Comparison of ENCODE assay signal across 13 cellular contexts in the genomic region with DNA sequence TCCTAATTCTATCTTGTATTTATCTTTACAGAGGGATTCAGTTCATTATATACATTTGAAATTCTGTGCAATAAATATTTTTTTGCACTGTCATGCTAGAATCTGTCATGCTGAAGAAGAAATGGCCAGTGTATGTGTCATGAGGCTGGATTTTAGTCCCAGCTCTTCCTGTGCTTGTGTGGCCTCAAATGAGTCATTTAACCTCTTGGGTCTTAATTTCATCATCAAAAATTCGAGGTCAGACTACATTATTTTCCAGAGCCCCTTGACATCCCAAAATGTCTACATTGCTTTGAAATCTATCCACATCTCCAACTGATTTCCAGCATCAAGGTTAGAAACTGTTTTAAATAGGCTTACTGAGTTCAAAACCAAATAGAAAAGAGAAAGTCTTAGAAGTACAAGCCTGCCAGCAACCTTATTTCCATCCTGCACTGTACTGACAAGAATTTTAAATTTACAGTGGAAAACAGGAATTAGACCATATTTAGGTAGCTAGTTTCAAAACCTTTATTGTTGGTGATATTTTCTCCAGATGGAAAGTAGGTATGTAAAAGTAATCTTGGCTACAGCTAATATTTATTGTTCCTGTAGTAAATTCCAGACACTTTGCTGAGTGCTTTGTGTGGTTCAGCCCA.
DNase-seq lines count a peak whose midpoint lies in the region; ATAC-seq and TF ChIP-seq lines count a peak whose summit lies in the region.
"Had no signal": no experiment of that assay in that cellular context is flagged by ENCODE, and none has a peak within 500 bp of the region (broad histone marks: within the 10 kb centered on the region; RNA-seq: fewer than 3 reads in every experiment).

No MANE protein-coding gene starts in this region.

- intact Hi-C loops in lower lobe of right lung (cut with DNase I) = no loop called here

- ATAC-seq in lower lobe of right lung (peak; percentile 49 to 56), GM21576 (IDR thresholded peaks at IDR 0.05; ENCODE audit: unreplicated experiment) (no peak), HG03442 (IDR thresholded peaks at IDR 0.05; ENCODE audit: unreplicated experiment) (no peak)

- H3K27ac ChIP-seq in lower lobe of right lung = no peak overlapping the region
- H3K27ac ChIP-seq: tibial artery, WERI-Rb-1 had no signal

- no peaks in the 10 kb centered on the region for H3K27me3 ChIP-seq in lower lobe of right lung (ENCODE audit: low read depth)
- H3K27me3 ChIP-seq: tibial artery had no signal

- no peaks in the 10 kb centered on the region for H3K36me3 ChIP-seq in lower lobe of right lung
- H3K36me3 ChIP-seq: tibial artery, WERI-Rb-1 had no signal

- TF ChIP-seq CTCF in AG09309 (IDR thresholded peaks at IDR 0.05; ENCODE audit: control insufficient read depth, insufficient read depth, low read depth, low read length, missing control alignments) = no peak
- no peak for TF ChIP-seq CTCF in cardiac fibroblast (IDR thresholded peaks at IDR 0.05; ENCODE audit: low read depth, low read length)
- TF ChIP-seq CTCF in lower lobe of right lung (IDR thresholded peaks at IDR 0.05) = no peak

- H3K9me3 ChIP-seq in lower lobe of right lung = no peaks in the 10 kb centered on the region
- H3K9me3 ChIP-seq: Caco-2, tibial artery had no signal

- no peak overlapping the region for H3K4me3 ChIP-seq in AG09309 (ENCODE audit: control insufficient read depth, low read depth, low read length)
- H3K4me3 ChIP-seq in cardiac fibroblast (replicated peaks in 1 of 2; ENCODE audit: low read depth in 2 of 2, low read length in 2 of 2) = no peak overlapping the region
- H3K4me3 ChIP-seq in lower lobe of right lung = no peak overlapping the region
- H3K4me3 ChIP-seq: tibial artery had no signal

- H3K4me1 ChIP-seq in lower lobe of right lung = no peaks in the 10 kb centered on the region
- H3K4me1 ChIP-seq: Caco-2 had no signal

- peak; percentile 71 for DNase-seq in AG09309 (ENCODE audit: low read depth)
- peak; percentile 94 for DNase-seq in M059J (ENCODE audit: low read depth)
- peak; percentile 85 to 96 for DNase-seq in cardiac fibroblast (ENCODE audit: low read depth in 2 of 2)
- no peak for DNase-seq in lower lobe of right lung
- no peak for DNase-seq in DMS153 (lab: John Stamatoyannopoulos, UW)
- no peak for DNase-seq in activated CD4-positive, alpha-beta T cell treated with anti-CD3 and anti-CD28 coated beads, Interleukin-2, amount 50 U/mL, for 4 hours
- DNase-seq: activated naive CD4-positive, alpha-beta T cell treated with anti-CD3 and anti-CD28 coated beads for 36 hours; Caco-2; NCI-H2081 treated with DMSO at 0.1 percent for 48 hours; tibial artery; WERI-Rb-1 had no signal

Comparison
In these comparisons a context has a peak if more than half of its experiments do, and no peak if none do; other contexts are left out.
1. DNase-seq: peak in AG09309 (single experiment), M059J (single experiment) and cardiac fibroblast (2 of 2); none in lower lobe of right lung (single experiment), DMS153 (single experiment) and activated CD4-positive, alpha-beta T cell treated with anti-CD3 and anti-CD28 coated beads, Interleukin-2, amount 50 U/mL, for 4 hours (0 of 2).
2. ATAC-seq: peak in lower lobe of right lung (2 of 2); none in GM21576 (single experiment) and HG03442 (single experiment).